ENCODE assay signal across 8 cellular contexts in the genomic region with DNA sequence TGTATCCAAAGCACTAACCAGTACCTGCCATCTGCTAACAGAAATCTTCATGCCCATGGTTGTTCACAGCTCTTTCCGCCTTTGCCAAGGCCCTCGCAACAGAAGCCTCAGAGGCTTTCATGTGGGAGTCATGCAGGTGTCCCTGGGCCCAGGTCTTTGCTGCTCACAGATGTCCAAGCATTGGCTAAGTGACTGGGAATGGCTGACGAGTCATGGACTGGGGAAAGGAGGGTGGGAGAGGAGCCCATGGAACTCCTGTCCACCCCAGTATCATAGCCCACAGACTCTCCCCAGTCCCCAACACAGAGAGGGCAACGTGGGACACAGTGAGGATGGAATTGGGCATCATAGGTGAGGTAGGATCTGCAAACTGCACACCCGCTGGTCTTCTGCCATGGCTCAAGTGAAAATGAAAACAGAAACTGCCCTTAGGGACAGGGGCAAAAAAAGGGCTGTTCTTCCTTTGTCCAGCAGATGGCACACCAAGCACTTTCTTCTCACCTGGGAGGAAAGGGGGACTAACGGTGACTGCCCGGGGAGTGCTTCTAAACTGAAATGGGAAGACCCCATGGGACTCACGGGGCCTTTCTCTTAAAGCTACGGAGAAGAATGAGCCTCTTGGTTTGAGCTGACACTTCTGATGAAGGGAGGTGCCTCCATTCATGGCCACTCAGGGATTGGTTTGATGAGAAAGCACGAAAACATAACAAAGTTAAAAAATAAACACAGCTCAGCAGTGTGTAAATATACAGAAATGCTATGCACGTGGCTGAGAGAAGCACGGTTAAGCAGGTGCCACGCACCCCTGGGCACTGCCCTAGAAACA. TPM values are rescaled to one million over a fixed set of nuclear protein-coding genes. Genes with fewer than 3 reads are reported as not detected.
DNase-seq lines count a peak whose midpoint lies in the region; ATAC-seq and TF ChIP-seq lines count a peak whose summit lies in the region.

No MANE protein-coding gene starts in this region.

- CTCF ChIA-PET in PC-3 (lab: Charles Lee), result interaction anchor here (0.7 to 0.9 kb wide), 3 partner anchors 8 to 312 kb away, joined by 3 to 5 read pairs (median 3); no protein-coding TSS in a partner anchor

- peak overlapping the region; percentile 68 for H3K4me3 ChIP-seq in PC-3 (ENCODE audit: low read length)
- H3K4me3 ChIP-seq in foreskin fibroblast (ENCODE audit: low read depth in 1 of 2, low read length in 2 of 2), result peak overlapping the region; percentile 12 to 36
- H3K4me3 ChIP-seq in upper lobe of right lung, result peak overlapping the region; percentile 30

- no peak overlapping the region for H3K9ac ChIP-seq in PC-3 (ENCODE audit: low read length)

- ATAC-seq in GM21423 (IDR thresholded peaks at IDR 0.05; ENCODE audit: unreplicated experiment) (peak; percentile 63), PC-3 (peak; percentile 82), upper lobe of right lung (peak; percentile 90)

- no peaks in the 10 kb centered on the region for H3K9me2 ChIP-seq in PC-3 (replicated peaks; ENCODE audit: low read length)

- H3K36me3 ChIP-seq in PC-3 (ENCODE audit: low read depth, low read length) (no peaks in the 10 kb centered on the region), upper lobe of right lung (no peaks in the 10 kb centered on the region)

- no peaks in the 10 kb centered on the region for H3F3A ChIP-seq in PC-3 (ENCODE audit: low read length, unreplicated experiment)

- BruUV-seq in PC-3 (replicated peaks; lab: Mats Ljungman, UMichigan), result no TSS peak

- H3K27ac ChIP-seq in PC-3 (ENCODE audit: low read length), result no peak overlapping the region
- no peak overlapping the region for H3K27ac ChIP-seq in upper lobe of right lung

- POLR2A ChIA-PET in PC-3 (lab: Charles Lee; ENCODE audit: unreplicated experiment), result interaction anchor here (0.7 kb wide), 1 partner anchor 44 kb away, joined by 3 read pairs; no protein-coding TSS in a partner anchor

- H3K36me3 Mint-ChIP-seq in osteocyte (ENCODE audit: unreplicated experiment), result no peaks in the 10 kb centered on the region

- peaks cover 32% of the 10 kb centered on the region for H3K27me3 Mint-ChIP-seq in osteocyte (ENCODE audit: unreplicated experiment)

- peak overlapping the region; percentile 55 for H3K4me3 Mint-ChIP-seq in osteocyte (ENCODE audit: unreplicated experiment)

- no peaks in the 10 kb centered on the region for H3K27me3 ChIP-seq in PC-3 (ENCODE audit: low read length)
- no peaks in the 10 kb centered on the region for H3K27me3 ChIP-seq in upper lobe of right lung

- intact Hi-C loops in PC-3 (cut with micrococcal nuclease), result loop anchor here (2.0 to 5.0 kb wide), 3 partner anchors 42 to 386 kb away; no protein-coding TSS in a partner anchor
- intact Hi-C loops in upper lobe of right lung (cut with DNase I), result no loop called here

- peak overlapping the region; percentile 97 for H3K4me2 ChIP-seq in PC-3 (ENCODE audit: low read length)

- H3K9me3 ChIP-seq in PC-3 (ENCODE audit: low read length) (no peaks in the 10 kb centered on the region), upper lobe of right lung (no peaks in the 10 kb centered on the region)

- DNase-seq in ELF-1 (ENCODE audit: low read depth, low spot score) (peak; percentile 88), HPDE6-E6E7 (ENCODE audit: extremely low spot score) (peak; percentile 20), PC-3 (peak; percentile 79), foreskin fibroblast (peak in 1 of 2 donors; percentile 74), osteocyte (ENCODE audit: extremely low spot score, unreplicated experiment) (no peak), upper lobe of right lung (no peak)
- peak; percentile 49 to 52 for DNase-seq in activated T-helper 1 cell treated with anti-CD3 and anti-CD28 coated beads, Interleukin-2, amount 50 U/mL, for 16 hours (ENCODE audit: low read depth in 1 of 2, low spot score in 1 of 2)

- H3K4me1 ChIP-seq in PC-3 (ENCODE audit: insufficient read depth, low read length), result peaks cover 6% of the 10 kb centered on the region; the same call in 1 of the 2 replicates
- H3K4me1 ChIP-seq in upper lobe of right lung, result peaks cover 9% of the 10 kb centered on the region

- TF ChIP-seq CTCF in PC-3 (conservative IDR thresholded peaks at IDR 0.05; ENCODE audit: low read depth, low read length) (peak; percentile 75), foreskin fibroblast (IDR thresholded peaks at IDR 0.05; ENCODE audit: low read depth, low read length) (peak; percentile 82), osteocyte (IDR thresholded peaks at IDR 0.05) (peak; percentile 84), upper lobe of right lung (IDR thresholded peaks at IDR 0.05) (peak; percentile 82)

- no peak overlapping the region for H3K27ac Mint-ChIP-seq in osteocyte (ENCODE audit: unreplicated experiment)

- H3K79me2 ChIP-seq in PC-3 (ENCODE audit: low read length), result no peaks in the 10 kb centered on the region

- H2AFZ ChIP-seq in PC-3 (ENCODE audit: low read length), result peak overlapping the region; percentile 94

- no peaks in the 10 kb centered on the region for H3K9me3 Mint-ChIP-seq in osteocyte (ENCODE audit: unreplicated experiment)

- H4K20me1 ChIP-seq in PC-3 (ENCODE audit: low read length), result no peaks in the 10 kb centered on the region

- H3K4me1 Mint-ChIP-seq in osteocyte (ENCODE audit: unreplicated experiment), result peaks cover 8% of the 10 kb centered on the region

RNA-seq across cellular contexts. Expression of a gene that starts 11.1 kb away (rescaled TPM):
- total RNA-seq in PC-3 (2014; rRNA removed) (1.2 and 2.6 TPM in 2 replicates), osteocyte (9.2 and 9.3 TPM in 2 replicates), upper lobe of right lung (14.9 TPM)

RNA-seq across cellular contexts. Expression of a gene that starts 29.9 kb away (rescaled TPM):
- total RNA-seq in PC-3 (2014; rRNA removed), result 0.06 and 0.07 TPM in 2 replicates
- not detected in 2 replicates for total RNA-seq in osteocyte
- total RNA-seq in upper lobe of right lung, result not detected

RNA-seq across cellular contexts. Expression of a gene that starts 46.7 kb away (rescaled TPM):
- total RNA-seq in PC-3 (2014; rRNA removed) (not detected in 2 replicates), osteocyte (not detected in 2 replicates), upper lobe of right lung (not detected)

Comparison
In these comparisons a context has a peak if more than half of its experiments do, and no peak if none do; other contexts are left out.
1. DNase-seq: peak in ELF-1 (single experiment), HPDE6-E6E7 (single experiment), PC-3 (single experiment) and activated T-helper 1 cell treated with anti-CD3 and anti-CD28 coated beads, Interleukin-2, amount 50 U/mL, for 16 hours (2 of 2); none in osteocyte (single experiment) and upper lobe of right lung (single experiment).
2. Peak in every context shown above with its lines, with median percentiles within 50 percentile points of each other: ATAC-seq, H3K4me3 ChIP-seq and CTCF ChIP-seq.